14 cellular contexts compared by ENCODE assay signal in the genomic region with DNA sequence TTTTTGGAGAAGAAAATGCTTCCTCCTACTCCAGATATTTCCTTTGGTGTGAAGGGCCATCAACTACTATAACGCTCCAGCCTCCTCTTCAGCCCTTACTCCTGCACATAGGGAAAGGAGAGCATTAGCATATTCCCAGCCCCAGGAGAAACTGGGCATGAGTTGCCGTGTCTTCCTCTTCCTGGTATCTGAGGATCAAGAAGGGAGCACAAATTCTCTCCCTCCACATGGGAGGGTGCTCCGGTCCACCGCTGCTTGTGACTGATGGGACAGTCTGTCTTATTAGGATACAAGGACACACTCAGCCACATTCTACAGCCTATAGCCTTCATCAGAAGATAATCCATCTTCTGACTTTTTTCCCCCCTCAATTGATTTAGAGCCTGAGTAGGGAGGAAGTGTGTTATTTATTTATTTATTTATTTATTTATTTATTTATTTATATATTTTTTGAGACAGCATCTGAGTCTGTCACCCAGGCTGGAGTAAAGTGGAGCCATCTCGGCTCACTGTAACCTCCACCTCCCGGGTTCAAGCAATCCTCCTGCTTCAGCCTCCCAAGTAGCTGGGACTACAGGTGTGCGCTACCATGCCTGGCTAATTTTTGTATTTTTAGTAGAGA. TPM values are rescaled to one million over a fixed set of nuclear protein-coding genes. Genes with fewer than 3 reads are reported as not detected.
"Had no signal": no experiment of that assay in that cellular context is flagged by ENCODE, and none has a peak within 500 bp of the region (broad histone marks: within the 10 kb centered on the region; RNA-seq: fewer than 3 reads in every experiment).

No MANE protein-coding gene starts in this region.

- H3K27me3 Mint-ChIP-seq: activated T-helper 17 cell treated with anti-CD3 and anti-CD28 coated beads, Interleukin-2, amount 50 U/mL, for 72 hours; natural killer cell treated with Interleukin-12 subunit alpha and Interleukin-12 subunit beta and Interleukin-15 and Interleukin-18, amount 100 ng/mL, for 72 hours had no signal

- H3K27me3 ChIP-seq: sigmoid colon, stomach had no signal

- H3K9me3 ChIP-seq: sigmoid colon, stomach, thoracic aorta had no signal

- H3K4me3 Mint-ChIP-seq: activated CD4-positive, alpha-beta T cell treated with anti-CD3 and anti-CD28 coated beads, Interleukin-2, amount 10 ng/mL, durations not matched to agents 24 days and 14 days; activated naive CD4-positive, alpha-beta T cell treated with anti-CD3 and anti-CD28 coated beads, Interleukin-2, amount 10 ng/mL, durations not matched to agents 7 days and 5 days; activated T-helper 17 cell treated with anti-CD3 and anti-CD28 coated beads, Interleukin-2, amount 50 U/mL, for 72 hours; natural killer cell treated with Interleukin-12 subunit alpha and Interleukin-12 subunit beta and Interleukin-15 and Interleukin-18, amount 100 ng/mL, for 72 hours had no signal

- DNase-seq: activated CD4-positive, alpha-beta T cell treated with anti-CD3 and anti-CD28 coated beads, Interleukin-2, amount 10 ng/mL, durations not matched to agents 24 days and 14 days; activated CD4-positive, CD25-positive, alpha-beta regulatory T cell; activated naive CD4-positive, alpha-beta T cell treated with anti-CD3 and anti-CD28 coated beads, Interleukin-2, amount 10 ng/mL, durations not matched to agents 7 days and 5 days; sigmoid colon; stimulated activated CD4-positive, alpha-beta T cell treated with anti-CD3 and anti-CD28 coated beads, Interleukin-2, amount 100 ng/mL, for 24 hours had no signal

- H3K4me3 ChIP-seq: sigmoid colon, stomach, thoracic aorta had no signal

- ATAC-seq: natural killer cell treated with Interleukin-12 subunit alpha and Interleukin-12 subunit beta and Interleukin-15 and Interleukin-18, amount 100 ng/mL, for 72 hours had no signal

- H3K27ac ChIP-seq: sigmoid colon, thoracic aorta had no signal

- H3K27ac Mint-ChIP-seq: activated CD4-positive, alpha-beta T cell treated with anti-CD3 and anti-CD28 coated beads, Interleukin-2, amount 10 ng/mL, durations not matched to agents 24 days and 14 days; activated naive CD4-positive, alpha-beta T cell treated with anti-CD3 and anti-CD28 coated beads, Interleukin-2, amount 10 ng/mL, durations not matched to agents 7 days and 5 days; activated T-helper 17 cell treated with anti-CD3 and anti-CD28 coated beads, Interleukin-2, amount 50 U/mL, for 72 hours; natural killer cell treated with Interleukin-12 subunit alpha and Interleukin-12 subunit beta and Interleukin-15 and Interleukin-18, amount 100 ng/mL, for 72 hours had no signal

- H3K9me3 Mint-ChIP-seq: activated CD4-positive, alpha-beta T cell treated with anti-CD3 and anti-CD28 coated beads, Interleukin-2, amount 10 ng/mL, durations not matched to agents 24 days and 14 days; activated naive CD4-positive, alpha-beta T cell treated with anti-CD3 and anti-CD28 coated beads, Interleukin-2, amount 10 ng/mL, durations not matched to agents 7 days and 5 days; activated T-helper 17 cell treated with anti-CD3 and anti-CD28 coated beads, Interleukin-2, amount 50 U/mL, for 72 hours; natural killer cell treated with Interleukin-12 subunit alpha and Interleukin-12 subunit beta and Interleukin-15 and Interleukin-18, amount 100 ng/mL, for 72 hours had no signal

- H3K36me3 ChIP-seq: sigmoid colon, stomach, thoracic aorta had no signal

- H3K36me3 Mint-ChIP-seq: activated naive CD4-positive, alpha-beta T cell treated with anti-CD3 and anti-CD28 coated beads, Interleukin-2, amount 10 ng/mL, durations not matched to agents 7 days and 5 days; natural killer cell treated with Interleukin-12 subunit alpha and Interleukin-12 subunit beta and Interleukin-15 and Interleukin-18, amount 100 ng/mL, for 72 hours had no signal

- FAIRE-seq: colon, endometrium, islet of Langerhans, TTC549 had no signal

RNA-seq across cellular contexts. Expression of gene TMED6, which starts 56.2 kb away (rescaled TPM):
- total RNA-seq: sigmoid colon, urinary bladder had no signal
